Comparison of ENCODE assay signal across 1 cellular context in the genomic region with DNA sequence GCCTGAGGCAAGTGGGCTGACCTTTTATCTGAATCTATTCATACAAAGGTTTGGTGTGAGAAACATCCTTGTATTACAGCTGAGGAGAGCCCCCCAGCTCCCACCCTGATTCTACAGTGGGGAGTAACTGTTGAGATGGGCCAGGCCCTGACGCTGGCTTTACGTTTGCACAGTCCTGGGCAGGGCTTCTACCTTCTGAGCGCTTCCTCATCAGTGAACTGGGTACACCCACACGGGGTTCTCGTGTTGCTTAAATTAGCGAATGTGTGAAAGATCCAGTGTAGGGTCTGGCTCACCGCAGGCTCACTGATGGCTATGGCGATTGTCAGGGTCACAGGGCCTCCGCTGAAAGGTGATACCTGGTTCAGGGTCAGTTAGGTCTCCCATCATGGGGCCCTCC.
TF ChIP-seq lines count a peak whose summit lies in the region.

No MANE protein-coding gene starts in this region.

TF ChIP-seq in HepG2, 621 proteins besides CTCF, POLR2A, EP300 and RAD21:
- TF ChIP-seq ZBTB38 (CRISPR knock-in tag; IDR thresholded peaks at IDR 0.05) (peak; percentile 50; the same call in 1 of the 2 replicates), CHD4 (IDR thresholded peaks at IDR 0.05; ENCODE audit: borderline replicate concordance, low read length) (no peak), PAX8 (CRISPR knock-in tag; IDR thresholded peaks at IDR 0.05; ENCODE audit: borderline replicate concordance) (no peak), ZC3H4 (CRISPR knock-in tag; IDR thresholded peaks at IDR 0.05; ENCODE audit: borderline replicate concordance) (no peak), MLLT10 (CRISPR knock-in tag; IDR thresholded peaks at IDR 0.05) (no peak), ZNF776 (CRISPR knock-in tag; IDR thresholded peaks at IDR 0.05) (no peak), CBX5 (CRISPR knock-in tag; IDR thresholded peaks at IDR 0.05; ENCODE audit: borderline replicate concordance) (no peak), IRX3 (CRISPR knock-in tag; IDR thresholded peaks at IDR 0.05; ENCODE audit: borderline replicate concordance, low read depth) (no peak), PHF21A (CRISPR knock-in tag; IDR thresholded peaks at IDR 0.05) (no peak), NCOA1 (CRISPR knock-in tag; IDR thresholded peaks at IDR 0.05) (no peak), PAF1 (CRISPR knock-in tag; IDR thresholded peaks at IDR 0.05) (0 out of 2 replicates have a peak, but pooled peaks have one; percentile 8), POLR2G (IDR thresholded peaks at IDR 0.05; ENCODE audit: low read depth, low read length) (peak; percentile 45), MED1 (CRISPR knock-in tag; IDR thresholded peaks at IDR 0.05) (no peak), ZNF224 (CRISPR knock-in tag; IDR thresholded peaks at IDR 0.05) (no peak), ZFP62 (CRISPR knock-in tag; IDR thresholded peaks at IDR 0.05) (no peak), HDAC2 (CRISPR knock-in tag; IDR thresholded peaks at IDR 0.05) (no peak), XBP1 (CRISPR knock-in tag; IDR thresholded peaks at IDR 0.05) (no peak), AGO2 (optimal IDR thresholded peaks at IDR 0.05; ENCODE audit: low read depth, low read length) (peak; percentile 16), ZBTB3 (CRISPR knock-in tag; IDR thresholded peaks at IDR 0.05; ENCODE audit: borderline replicate concordance, low read depth) (no peak), ELF1 (CRISPR knock-in tag; IDR thresholded peaks at IDR 0.05) (no peak)
- TF ChIP-seq, protein P1, sequence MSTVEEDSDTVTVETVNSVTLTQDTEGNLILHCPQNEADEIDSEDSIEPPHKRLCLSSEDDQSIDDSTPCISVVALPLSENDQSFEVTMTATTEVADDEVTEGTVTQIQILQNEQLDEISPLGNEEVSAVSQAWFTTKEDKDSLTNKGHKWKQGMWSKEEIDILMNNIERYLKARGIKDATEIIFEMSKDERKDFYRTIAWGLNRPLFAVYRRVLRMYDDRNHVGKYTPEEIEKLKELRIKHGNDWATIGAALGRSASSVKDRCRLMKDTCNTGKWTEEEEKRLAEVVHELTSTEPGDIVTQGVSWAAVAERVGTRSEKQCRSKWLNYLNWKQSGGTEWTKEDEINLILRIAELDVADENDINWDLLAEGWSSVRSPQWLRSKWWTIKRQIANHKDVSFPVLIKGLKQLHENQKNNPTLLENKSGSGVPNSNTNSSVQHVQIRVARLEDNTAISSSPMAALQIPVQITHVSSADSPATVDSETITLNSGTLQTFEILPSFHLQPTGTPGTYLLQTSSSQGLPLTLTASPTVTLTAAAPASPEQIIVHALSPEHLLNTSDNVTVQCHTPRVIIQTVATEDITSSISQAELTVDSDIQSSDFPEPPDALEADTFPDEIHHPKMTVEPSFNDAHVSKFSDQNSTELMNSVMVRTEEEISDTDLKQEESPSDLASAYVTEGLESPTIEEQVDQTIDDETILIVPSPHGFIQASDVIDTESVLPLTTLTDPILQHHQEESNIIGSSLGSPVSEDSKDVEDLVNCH (CRISPR knock-in tag; IDR thresholded peaks at IDR 0.05): no peak
- TF ChIP-seq, protein P2, sequence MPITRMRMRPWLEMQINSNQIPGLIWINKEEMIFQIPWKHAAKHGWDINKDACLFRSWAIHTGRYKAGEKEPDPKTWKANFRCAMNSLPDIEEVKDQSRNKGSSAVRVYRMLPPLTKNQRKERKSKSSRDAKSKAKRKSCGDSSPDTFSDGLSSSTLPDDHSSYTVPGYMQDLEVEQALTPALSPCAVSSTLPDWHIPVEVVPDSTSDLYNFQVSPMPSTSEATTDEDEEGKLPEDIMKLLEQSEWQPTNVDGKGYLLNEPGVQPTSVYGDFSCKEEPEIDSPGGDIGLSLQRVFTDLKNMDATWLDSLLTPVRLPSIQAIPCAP (CRISPR knock-in tag; IDR thresholded peaks at IDR 0.05; ENCODE audit: low read depth): no peak
- TF ChIP-seq, protein P3, sequence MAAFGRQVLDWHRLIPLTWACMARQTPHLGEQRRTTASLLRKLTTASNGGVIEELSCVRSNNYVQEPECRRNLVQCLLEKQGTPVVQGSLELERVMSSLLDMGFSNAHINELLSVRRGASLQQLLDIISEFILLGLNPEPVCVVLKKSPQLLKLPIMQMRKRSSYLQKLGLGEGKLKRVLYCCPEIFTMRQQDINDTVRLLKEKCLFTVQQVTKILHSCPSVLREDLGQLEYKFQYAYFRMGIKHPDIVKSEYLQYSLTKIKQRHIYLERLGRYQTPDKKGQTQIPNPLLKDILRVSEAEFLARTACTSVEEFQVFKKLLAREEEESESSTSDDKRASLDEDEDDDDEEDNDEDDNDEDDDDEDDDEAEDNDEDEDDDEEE (CRISPR knock-in tag; IDR thresholded peaks at IDR 0.05): no peak
- TF ChIP-seq, protein P4, sequence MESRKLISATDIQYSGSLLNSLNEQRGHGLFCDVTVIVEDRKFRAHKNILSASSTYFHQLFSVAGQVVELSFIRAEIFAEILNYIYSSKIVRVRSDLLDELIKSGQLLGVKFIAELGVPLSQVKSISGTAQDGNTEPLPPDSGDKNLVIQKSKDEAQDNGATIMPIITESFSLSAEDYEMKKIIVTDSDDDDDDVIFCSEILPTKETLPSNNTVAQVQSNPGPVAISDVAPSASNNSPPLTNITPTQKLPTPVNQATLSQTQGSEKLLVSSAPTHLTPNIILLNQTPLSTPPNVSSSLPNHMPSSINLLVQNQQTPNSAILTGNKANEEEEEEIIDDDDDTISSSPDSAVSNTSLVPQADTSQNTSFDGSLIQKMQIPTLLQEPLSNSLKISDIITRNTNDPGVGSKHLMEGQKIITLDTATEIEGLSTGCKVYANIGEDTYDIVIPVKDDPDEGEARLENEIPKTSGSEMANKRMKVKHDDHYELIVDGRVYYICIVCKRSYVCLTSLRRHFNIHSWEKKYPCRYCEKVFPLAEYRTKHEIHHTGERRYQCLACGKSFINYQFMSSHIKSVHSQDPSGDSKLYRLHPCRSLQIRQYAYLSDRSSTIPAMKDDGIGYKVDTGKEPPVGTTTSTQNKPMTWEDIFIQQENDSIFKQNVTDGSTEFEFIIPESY (CRISPR knock-in tag; IDR thresholded peaks at IDR 0.05): 0 out of 2 replicates have a peak, but pooled peaks have one; percentile 26
- TF ChIP-seq, protein P5, sequence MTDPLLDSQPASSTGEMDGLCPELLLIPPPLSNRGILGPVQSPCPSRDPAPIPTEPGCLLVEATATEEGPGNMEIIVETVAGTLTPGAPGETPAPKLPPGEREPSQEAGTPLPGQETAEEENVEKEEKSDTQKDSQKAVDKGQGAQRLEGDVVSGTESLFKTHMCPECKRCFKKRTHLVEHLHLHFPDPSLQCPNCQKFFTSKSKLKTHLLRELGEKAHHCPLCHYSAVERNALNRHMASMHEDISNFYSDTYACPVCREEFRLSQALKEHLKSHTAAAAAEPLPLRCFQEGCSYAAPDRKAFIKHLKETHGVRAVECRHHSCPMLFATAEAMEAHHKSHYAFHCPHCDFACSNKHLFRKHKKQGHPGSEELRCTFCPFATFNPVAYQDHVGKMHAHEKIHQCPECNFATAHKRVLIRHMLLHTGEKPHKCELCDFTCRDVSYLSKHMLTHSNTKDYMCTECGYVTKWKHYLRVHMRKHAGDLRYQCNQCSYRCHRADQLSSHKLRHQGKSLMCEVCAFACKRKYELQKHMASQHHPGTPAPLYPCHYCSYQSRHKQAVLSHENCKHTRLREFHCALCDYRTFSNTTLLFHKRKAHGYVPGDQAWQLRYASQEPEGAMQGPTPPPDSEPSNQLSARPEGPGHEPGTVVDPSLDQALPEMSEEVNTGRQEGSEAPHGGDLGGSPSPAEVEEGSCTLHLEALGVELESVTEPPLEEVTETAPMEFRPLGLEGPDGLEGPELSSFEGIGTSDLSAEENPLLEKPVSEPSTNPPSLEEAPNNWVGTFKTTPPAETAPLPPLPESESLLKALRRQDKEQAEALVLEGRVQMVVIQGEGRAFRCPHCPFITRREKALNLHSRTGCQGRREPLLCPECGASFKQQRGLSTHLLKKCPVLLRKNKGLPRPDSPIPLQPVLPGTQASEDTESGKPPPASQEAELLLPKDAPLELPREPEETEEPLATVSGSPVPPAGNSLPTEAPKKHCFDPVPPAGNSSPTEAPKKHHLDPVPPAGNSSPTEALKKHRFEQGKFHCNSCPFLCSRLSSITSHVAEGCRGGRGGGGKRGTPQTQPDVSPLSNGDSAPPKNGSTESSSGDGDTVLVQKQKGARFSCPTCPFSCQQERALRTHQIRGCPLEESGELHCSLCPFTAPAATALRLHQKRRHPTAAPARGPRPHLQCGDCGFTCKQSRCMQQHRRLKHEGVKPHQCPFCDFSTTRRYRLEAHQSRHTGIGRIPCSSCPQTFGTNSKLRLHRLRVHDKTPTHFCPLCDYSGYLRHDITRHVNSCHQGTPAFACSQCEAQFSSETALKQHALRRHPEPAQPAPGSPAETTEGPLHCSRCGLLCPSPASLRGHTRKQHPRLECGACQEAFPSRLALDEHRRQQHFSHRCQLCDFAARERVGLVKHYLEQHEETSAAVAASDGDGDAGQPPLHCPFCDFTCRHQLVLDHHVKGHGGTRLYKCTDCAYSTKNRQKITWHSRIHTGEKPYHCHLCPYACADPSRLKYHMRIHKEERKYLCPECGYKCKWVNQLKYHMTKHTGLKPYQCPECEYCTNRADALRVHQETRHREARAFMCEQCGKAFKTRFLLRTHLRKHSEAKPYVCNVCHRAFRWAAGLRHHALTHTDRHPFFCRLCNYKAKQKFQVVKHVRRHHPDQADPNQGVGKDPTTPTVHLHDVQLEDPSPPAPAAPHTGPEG (CRISPR knock-in tag; IDR thresholded peaks at IDR 0.05): no peak
